Comparison of ENCODE assay signal across 23 cellular contexts in genomic region chr3:171805687-171806086, GRCh38. TPM values are rescaled to one million over a fixed set of nuclear protein-coding genes. Genes with fewer than 3 reads are reported as not detected.
A peak's percentile ranks its signal among the peaks of the same experiment; 100 is the strongest.
DNase-seq lines count a peak whose midpoint lies in the region; ATAC-seq, FAIRE-seq and TF ChIP-seq lines count a peak whose summit lies in the region.
"Had no signal": no experiment of that assay in that cellular context is flagged by ENCODE, and none has a peak within 500 bp of the region (broad histone marks: within the 10 kb centered on the region; RNA-seq: fewer than 3 reads in every experiment).

No MANE protein-coding gene starts in this region.

- H3K4me1 ChIP-seq in heart right ventricle = peaks cover 5 to 80% (median 46%) of the 10 kb centered on the region in 9 donors
- H3K4me1 ChIP-seq in colonic mucosa = peaks cover 4% of the 10 kb centered on the region
- peaks cover 22 to 40% (median 35%) of the 10 kb centered on the region in 4 donors for H3K4me1 ChIP-seq in upper lobe of left lung
- H3K4me1 ChIP-seq in small intestine (ENCODE audit: control insufficient read depth in 2 of 2, insufficient read depth in 1 of 2, low read depth in 1 of 2, low read length in 1 of 2) = peaks cover 0 to 5% of the 10 kb centered on the region in 2 donors

- H3K36me3 Mint-ChIP-seq in osteocyte (ENCODE audit: unreplicated experiment) = peaks cover 5% of the 10 kb centered on the region
- H3K36me3 Mint-ChIP-seq: CD4-positive, alpha-beta memory T cell had no signal

- H3K4me3 Mint-ChIP-seq in osteocyte (ENCODE audit: unreplicated experiment) = no peak overlapping the region
- H3K4me3 Mint-ChIP-seq: activated T-cell treated with anti-CD3 and anti-CD28 coated beads, Interleukin-2, amount 50 U/mL, for 24 hours; CD4-positive, alpha-beta memory T cell had no signal

- H3K27me3 Mint-ChIP-seq in osteocyte (ENCODE audit: unreplicated experiment) = no peaks in the 10 kb centered on the region
- H3K27me3 Mint-ChIP-seq: progenitor cell of endocrine pancreas had no signal

- H3K27me3 ChIP-seq in heart right ventricle = no peaks in the 10 kb centered on the region
- H3K27me3 ChIP-seq in colonic mucosa = no peaks in the 10 kb centered on the region
- no peaks in the 10 kb centered on the region for H3K27me3 ChIP-seq in upper lobe of left lung
- no peaks in the 10 kb centered on the region for H3K27me3 ChIP-seq in small intestine (ENCODE audit: control insufficient read depth in 2 of 2, insufficient read depth in 2 of 2, low read length in 2 of 2)
- no peaks in the 10 kb centered on the region for H3K27me3 ChIP-seq in MG63

- TF ChIP-seq POLR2A in upper lobe of left lung (IDR thresholded peaks at IDR 0.05) = no peak

- H3K36me3 ChIP-seq in heart right ventricle (no peaks in the 10 kb centered on the region), colonic mucosa (no peaks in the 10 kb centered on the region), upper lobe of left lung (no peaks in the 10 kb centered on the region), small intestine (ENCODE audit: control insufficient read depth in 2 of 2, insufficient read depth in 2 of 2, low read length in 2 of 2) (no peaks in the 10 kb centered on the region), MG63 (no peaks in the 10 kb centered on the region)

- no peak for TF ChIP-seq CTCF in heart right ventricle (IDR thresholded peaks at IDR 0.05)
- TF ChIP-seq CTCF in colonic mucosa (IDR thresholded peaks at IDR 0.05) = no peak
- TF ChIP-seq CTCF in osteocyte (IDR thresholded peaks at IDR 0.05) = no peak
- TF ChIP-seq CTCF in upper lobe of left lung (IDR thresholded peaks at IDR 0.05) = no peak

- FAIRE-seq in small intestine (lab: Jason Lieb, UNC) = no peak
- FAIRE-seq: HTR-8/SVneo had no signal

- peak overlapping the region; percentile 88 for H3K27ac Mint-ChIP-seq in osteocyte (ENCODE audit: unreplicated experiment)
- H3K27ac Mint-ChIP-seq: activated T-cell treated with anti-CD3 and anti-CD28 coated beads, Interleukin-2, amount 50 U/mL, for 24 hours; CD4-positive, alpha-beta memory T cell had no signal

- no peak for DNase-seq in heart right ventricle
- DNase-seq in Right ventricle myocardium inferior (ENCODE audit: missing footprints) = no peak
- DNase-seq in colonic mucosa = no peak
- no peak for DNase-seq in osteocyte (ENCODE audit: extremely low spot score, unreplicated experiment)
- no peak for DNase-seq in upper lobe of left lung
- DNase-seq in small intestine = no peak
- DNase-seq in NCI-H2029 treated with DMSO at 0.1 percent for 48 hours (lab: John Stamatoyannopoulos, UW) = no peak
- no peak for DNase-seq in MG63
- DNase-seq: 8988T; activated CD4-positive, alpha-beta T cell treated with anti-CD3 and anti-CD28 coated beads, Interleukin-2, amount 50 U/mL, for 4 hours; activated T-cell treated with anti-CD3 and anti-CD28 coated beads, Interleukin-2, amount 50 U/mL, for 24 hours; CD4-positive, alpha-beta memory T cell; cerebellar nuclear complex; GOT3; left colon; NCI-H187 treated with DMSO at 0.1 percent for 48 hours; NCI-H510A; stimulated activated CD4-positive, alpha-beta T cell treated with anti-CD3 and anti-CD28 coated beads, Interleukin-1b, Interleukin-23, amount 100 ng/mL, for 48 hours had no signal

- no peaks in the 10 kb centered on the region for H3K9me3 ChIP-seq in heart right ventricle
- H3K9me3 ChIP-seq in colonic mucosa = no peaks in the 10 kb centered on the region
- H3K9me3 ChIP-seq in upper lobe of left lung = no peaks in the 10 kb centered on the region
- H3K9me3 ChIP-seq in small intestine (ENCODE audit: control insufficient read depth, low read depth) = no peaks in the 10 kb centered on the region
- H3K9me3 ChIP-seq in MG63 = peaks cover 2% of the 10 kb centered on the region; the same call in 1 of the 2 replicates

- ATAC-seq in heart right ventricle = no peak
- no peak for ATAC-seq in Right ventricle myocardium inferior
- no peak for ATAC-seq in upper lobe of left lung (ENCODE audit: low FRiP score in 2 of 2)

- H3K4me3 ChIP-seq in heart right ventricle (no peak overlapping the region), colonic mucosa (no peak overlapping the region), upper lobe of left lung (no peak overlapping the region), small intestine (ENCODE audit: low read depth in 1 of 2, low read length in 2 of 2) (no peak overlapping the region), MG63 (no peak overlapping the region)

- no peaks in the 10 kb centered on the region for H3K9me3 Mint-ChIP-seq in osteocyte (ENCODE audit: unreplicated experiment)
- H3K9me3 Mint-ChIP-seq: activated T-cell treated with anti-CD3 and anti-CD28 coated beads, Interleukin-2, amount 50 U/mL, for 24 hours; CD4-positive, alpha-beta memory T cell had no signal

- H3K4me1 Mint-ChIP-seq in osteocyte (ENCODE audit: unreplicated experiment) = peaks cover 71% of the 10 kb centered on the region

- peak overlapping the region; percentile 55 to 82 (median 74) for H3K27ac ChIP-seq in heart right ventricle
- H3K27ac ChIP-seq in colonic mucosa = peak overlapping the region; percentile 70
- peak overlapping the region in 3 of 4 donors; percentile 23 to 63 (median 59) for H3K27ac ChIP-seq in upper lobe of left lung
- peak overlapping the region in 1 of 2 donors; percentile 79 for H3K27ac ChIP-seq in small intestine (ENCODE audit: low read depth in 1 of 2, low read length in 1 of 2)

- no peak for TF ChIP-seq EP300 in upper lobe of left lung (IDR thresholded peaks at IDR 0.05)

- 53 to 55% methylated on average over 3 of the region's 3 CpGs for WGBS in heart right ventricle, 2 donors
- WGBS in upper lobe of left lung, 2 donors = 52 to 54% methylated on average over 3 of the region's 3 CpGs
- WGBS in small intestine, 3 donors = 42 to 54% (median 50%) methylated on average over 3 of the region's 3 CpGs

- intact Hi-C loops in heart right ventricle (cut with DNase I) (no loop called here), Right ventricle myocardium inferior (cut with DNase I) (no loop called here), colonic mucosa (cut with DNase I) (no loop called here)

- no peak overlapping the region for H3K9ac ChIP-seq in colonic mucosa (ENCODE audit: low read depth in 2 of 2, low read length in 2 of 2)

RNA-seq across cellular contexts. Expression of gene PLD1, which starts 4.6 kb away (rescaled TPM):
- 10 to 100 TPM; 51.4 to 83.3 (median 67.1) TPM for total RNA-seq in heart right ventricle
- 10 to 100 TPM; 10.5 to 13.3 TPM for polyA plus RNA-seq in heart right ventricle
- 78.0 TPM for total RNA-seq in Right ventricle myocardium inferior
- total RNA-seq in colonic mucosa = 10 to 100 TPM; 49.6 to 81.3 TPM
- total RNA-seq in osteocyte = 13.9 and 15.2 TPM in 2 replicates
- total RNA-seq in upper lobe of left lung = 10 to 100 TPM; 11.2 to 47.1 (median 15.6) TPM
- 10 to 100 TPM; 35.9 to 99.1 (median 50.9) TPM for polyA plus RNA-seq in small intestine
- total RNA-seq in MG63 (2014; rRNA removed; shearing (Covaris generic); ENCODE audit: low replicate concordance) = 2.8 and 3.2 TPM in 2 replicates

RNA-seq across cellular contexts. Expression of gene TMEM212, which starts 37.5 kb away (rescaled TPM):
- total RNA-seq in heart right ventricle (not detected), Right ventricle myocardium inferior (not detected), colonic mucosa (not detected), osteocyte (not detected in 2 replicates), upper lobe of left lung (10 to 100 TPM in 1 of 6 donors, 1 to 10 TPM in 4, under 1 TPM in 1; 0.11 to 20.8 (median 3.7) TPM)
- polyA plus RNA-seq in heart right ventricle (not detected), small intestine (not detected)
- total RNA-seq in MG63 (2014; rRNA removed; shearing (Covaris generic); ENCODE audit: low replicate concordance) = not detected in 2 replicates
- total RNA-seq: CD4-positive, alpha-beta memory T cell; left colon; M059J; myocyte; progenitor cell of endocrine pancreas; temporal lobe had no signal
- polyA plus RNA-seq: CD4-positive, alpha-beta memory T cell had no signal
